ENCODE assay signal across 16 cellular contexts in genomic region chr3:11385329-11385728, GRCh38.
A peak's percentile ranks its signal among the peaks of the same experiment; 100 is the strongest.
DNase-seq lines count a peak whose midpoint lies in the region; FAIRE-seq and TF ChIP-seq lines count a peak whose summit lies in the region.
"Had no signal": no experiment of that assay in that cellular context is flagged by ENCODE, and none has a peak within 500 bp of the region (broad histone marks: within the 10 kb centered on the region; RNA-seq: fewer than 3 reads in every experiment).

No MANE protein-coding gene starts in this region.

- H3K4me2 ChIP-seq in mesendoderm (ENCODE audit: low read length), result no peak overlapping the region

- H2BK120ac ChIP-seq in mesendoderm (ENCODE audit: low read depth, low read length), result no peak overlapping the region

- H3K18ac ChIP-seq in mesendoderm (ENCODE audit: low read length), result no peak overlapping the region

- no peak overlapping the region for H2AK5ac ChIP-seq in mesendoderm (ENCODE audit: low read length)

- no peak overlapping the region for H4K5ac ChIP-seq in mesendoderm (ENCODE audit: low read length)

- H2BK5ac ChIP-seq in mesendoderm (ENCODE audit: low read length), result no peak overlapping the region

- no peak overlapping the region for H3K9ac ChIP-seq in mesendoderm (ENCODE audit: low read length)

- H3K4me1 ChIP-seq in mesendoderm (ENCODE audit: control insufficient read depth, low read depth, low read length), result no peaks in the 10 kb centered on the region

- H3K4ac ChIP-seq in mesendoderm (ENCODE audit: low read depth, low read length), result no peak overlapping the region

- H3K79me1 ChIP-seq in mesendoderm (ENCODE audit: low read length), result no peaks in the 10 kb centered on the region

- no peak overlapping the region for H3K23ac ChIP-seq in mesendoderm (ENCODE audit: low read length)

- no peak overlapping the region for H3K4me3 ChIP-seq in AG10803 (ENCODE audit: low read length)
- H3K4me3 ChIP-seq in mesendoderm (ENCODE audit: low read length), result no peak overlapping the region
- H3K4me3 ChIP-seq: Peyer's patch had no signal

- TF ChIP-seq CTCF in AG10803 (conservative IDR thresholded peaks at IDR 0.05; ENCODE audit: low read length), result no peak

- H3K27me3 ChIP-seq in mesendoderm (ENCODE audit: insufficient read depth, low read length, poor library complexity), result no peaks in the 10 kb centered on the region
- H3K27me3 ChIP-seq: Peyer's patch had no signal

- H3K36me3 ChIP-seq in mesendoderm (ENCODE audit: control insufficient read depth, insufficient read depth, low read length), result no peaks in the 10 kb centered on the region
- H3K36me3 ChIP-seq: Peyer's patch had no signal

- H2BK15ac ChIP-seq in mesendoderm (replicated peaks; ENCODE audit: low read depth), result no peak overlapping the region

- FAIRE-seq in RCC 7860 (lab: Jason Lieb, UNC), result no peak
- FAIRE-seq: GM18507 had no signal

- DNase-seq in AG10803 (ENCODE audit: low read depth) (peak; percentile 46), RCC 7860 (ENCODE audit: low spot score) (peak; percentile 29), dermis blood vessel endothelial cell (peak; percentile 15), mesendoderm (peak; percentile 76), hippocampal formation (lab: John Stamatoyannopoulos, UW) (no peak), Ammon's horn (ENCODE audit: low spot score) (no peak), caudate nucleus (lab: John Stamatoyannopoulos, UW) (no peak), NCI-H2196 treated with DMSO at 0.1 percent for 48 hours (lab: John Stamatoyannopoulos, UW; ENCODE audit: unreplicated experiment) (no peak)
- DNase-seq: activated effector memory CD4-positive, alpha-beta T cell treated with Interleukin-2 at 50 U/mL for 16 hours; left ventricle myocardium superior; naive thymus-derived CD4-positive, alpha-beta T cell; NCI-H187 treated with DMSO at 0.1 percent for 48 hours; NCI-H69; Peyer's patch; T-cell had no signal

- no peak overlapping the region for H4K8ac ChIP-seq in mesendoderm (ENCODE audit: low read depth, low read length)

- no CpG with 5 or more reads among the region's 1 CpG for WGBS in mesendoderm (ENCODE audit: extremely low coverage, insufficient coverage, low lambda C conversion rate)

- H3K27ac ChIP-seq in mesendoderm (ENCODE audit: low read depth, low read length), result no peak overlapping the region
- H3K27ac ChIP-seq in caudate nucleus (ENCODE audit: low read depth, low read length), result no peak overlapping the region
- H3K27ac ChIP-seq: Peyer's patch had no signal

- no peaks in the 10 kb centered on the region for H3K79me2 ChIP-seq in mesendoderm (ENCODE audit: control insufficient read depth, insufficient read depth, low read length)

- no peak overlapping the region for H3K56ac ChIP-seq in mesendoderm (ENCODE audit: low read length)

Comparison
In these comparisons a context has a peak if more than half of its experiments do, and no peak if none do; other contexts are left out.
1. DNase-seq: peak in AG10803 (single experiment), RCC 7860 (single experiment), dermis blood vessel endothelial cell (single experiment) and mesendoderm (single experiment); none in hippocampal formation (0 of 2), Ammon's horn (single experiment), caudate nucleus (0 of 61) and NCI-H2196 treated with DMSO at 0.1 percent for 48 hours (single experiment).